8 cellular contexts compared by ENCODE assay signal in genomic region chr14:74217672-74218448, GRCh38. TPM values are rescaled to one million over a fixed set of nuclear protein-coding genes. Genes with fewer than 3 reads are reported as not detected.
A peak's percentile ranks its signal among the peaks of the same experiment; 100 is the strongest.
DNase-seq lines count a peak whose midpoint lies in the region; ATAC-seq and TF ChIP-seq lines count a peak whose summit lies in the region.

No MANE protein-coding gene starts in this region.

- TF ChIP-seq CTCF in epithelial cell of esophagus (IDR thresholded peaks at IDR 0.05; ENCODE audit: insufficient read depth, low read depth, low read length, missing control alignments) = peak; percentile 85

- H3K36me3 Mint-ChIP-seq in natural killer cell treated with Interleukin-12 subunit alpha and Interleukin-12 subunit beta and Interleukin-15 and Interleukin-18, amount 100 ng/mL, for 72 hours = no peaks in the 10 kb centered on the region
- H3K36me3 Mint-ChIP-seq in stimulated activated memory B cell treated with anti-CD40 and anti-IgM and Interleukin-4, amounts not matched to agents 10 μg/mL and 1 μg/mL and 100 μg/mL, for 72 hours = no peaks in the 10 kb centered on the region

- DNase-seq in D341Med (ENCODE audit: low spot score) = peak; percentile 93
- peak; percentile 33 for DNase-seq in NOMO-1 treated with dmso at 0.1 percent for 144 hours (lab: John Stamatoyannopoulos, UW; ENCODE audit: unreplicated experiment)
- peak; percentile 79 for DNase-seq in activated CD8-positive, alpha-beta memory T cell treated with anti-CD3 and anti-CD28 coated beads, Interleukin-2, amount 50 U/mL, for 4 hours
- DNase-seq in epithelial cell of esophagus (ENCODE audit: low read depth) = peak; percentile 60
- DNase-seq in natural killer cell treated with Interleukin-12 subunit alpha and Interleukin-12 subunit beta and Interleukin-15 and Interleukin-18, amount 100 ng/mL, for 72 hours (ENCODE audit: low spot score) = peak; percentile 72
- DNase-seq in NAMALWA (ENCODE audit: low spot score) = no peak

- no peak overlapping the region for H3K27ac Mint-ChIP-seq in natural killer cell treated with Interleukin-12 subunit alpha and Interleukin-12 subunit beta and Interleukin-15 and Interleukin-18, amount 100 ng/mL, for 72 hours
- no peak overlapping the region for H3K27ac Mint-ChIP-seq in stimulated activated memory B cell treated with anti-CD40 and anti-IgM and Interleukin-4, amounts not matched to agents 10 μg/mL and 1 μg/mL and 100 μg/mL, for 72 hours

- H3K4me1 Mint-ChIP-seq in natural killer cell treated with Interleukin-12 subunit alpha and Interleukin-12 subunit beta and Interleukin-15 and Interleukin-18, amount 100 ng/mL, for 72 hours (ENCODE audit: low read depth in 2 of 2) = no peaks in the 10 kb centered on the region
- H3K4me1 Mint-ChIP-seq in stimulated activated memory B cell treated with anti-CD40 and anti-IgM and Interleukin-4, amounts not matched to agents 10 μg/mL and 1 μg/mL and 100 μg/mL, for 72 hours = no peaks in the 10 kb centered on the region

- peak overlapping the region; percentile 11 for H3K4me3 ChIP-seq in epithelial cell of esophagus (ENCODE audit: low read length)

- H3K27me3 Mint-ChIP-seq in natural killer cell treated with Interleukin-12 subunit alpha and Interleukin-12 subunit beta and Interleukin-15 and Interleukin-18, amount 100 ng/mL, for 72 hours = peaks cover 7 to 11% of the 10 kb centered on the region in 2 donors
- H3K27me3 Mint-ChIP-seq in stimulated activated memory B cell treated with anti-CD40 and anti-IgM and Interleukin-4, amounts not matched to agents 10 μg/mL and 1 μg/mL and 100 μg/mL, for 72 hours = peaks cover 39% of the 10 kb centered on the region

- H3K9me3 Mint-ChIP-seq in natural killer cell treated with Interleukin-12 subunit alpha and Interleukin-12 subunit beta and Interleukin-15 and Interleukin-18, amount 100 ng/mL, for 72 hours = no peaks in the 10 kb centered on the region
- no peaks in the 10 kb centered on the region for H3K9me3 Mint-ChIP-seq in stimulated activated memory B cell treated with anti-CD40 and anti-IgM and Interleukin-4, amounts not matched to agents 10 μg/mL and 1 μg/mL and 100 μg/mL, for 72 hours

- H3K4me3 Mint-ChIP-seq in natural killer cell treated with Interleukin-12 subunit alpha and Interleukin-12 subunit beta and Interleukin-15 and Interleukin-18, amount 100 ng/mL, for 72 hours = no peak overlapping the region
- H3K4me3 Mint-ChIP-seq in stimulated activated memory B cell treated with anti-CD40 and anti-IgM and Interleukin-4, amounts not matched to agents 10 μg/mL and 1 μg/mL and 100 μg/mL, for 72 hours = no peak overlapping the region

- ATAC-seq in HG03354 (IDR thresholded peaks at IDR 0.05; ENCODE audit: poor library complexity, severe bottlenecking, unreplicated experiment) = peak; percentile 75
- peak; percentile 75 to 83 for ATAC-seq in natural killer cell treated with Interleukin-12 subunit alpha and Interleukin-12 subunit beta and Interleukin-15 and Interleukin-18, amount 100 ng/mL, for 72 hours
- ATAC-seq in stimulated activated memory B cell treated with anti-CD40 and anti-IgM and Interleukin-4, amounts not matched to agents 10 μg/mL and 1 μg/mL and 100 μg/mL, for 72 hours = peak; percentile 78

RNA-seq across cellular contexts. Expression of gene VSX2, which starts 21.4 kb away (rescaled TPM):
- not detected for total RNA-seq in natural killer cell treated with Interleukin-12 subunit alpha and Interleukin-12 subunit beta and Interleukin-15 and Interleukin-18, amount 100 ng/mL, for 72 hours
